ENCODE assay signal across 22 cellular contexts in the genomic region with DNA sequence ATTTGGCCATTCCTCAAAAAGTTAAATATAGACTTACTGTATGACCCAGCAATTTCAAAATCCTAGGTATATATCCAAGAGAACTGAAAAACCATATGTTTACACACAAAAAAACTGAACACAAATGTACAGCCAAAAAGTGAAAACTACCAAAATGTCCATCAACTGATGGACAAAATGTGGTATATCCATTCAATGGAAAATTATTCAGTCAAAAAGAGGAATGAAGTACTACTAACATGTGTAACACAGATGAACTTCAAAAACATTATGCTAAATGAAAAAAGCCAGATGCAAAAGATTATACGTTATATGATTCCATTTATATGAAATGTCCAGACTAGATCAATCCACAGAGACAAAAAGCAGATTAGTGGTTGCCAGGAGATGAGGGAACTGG. TPM values are rescaled to one million over a fixed set of nuclear protein-coding genes. Genes with fewer than 3 reads are reported as not detected.
DNase-seq lines count a peak whose midpoint lies in the region; ATAC-seq, FAIRE-seq and TF ChIP-seq lines count a peak whose summit lies in the region.
"Had no signal": no experiment of that assay in that cellular context is flagged by ENCODE, and none has a peak within 500 bp of the region (broad histone marks: within the 10 kb centered on the region; RNA-seq: fewer than 3 reads in every experiment).

No MANE protein-coding gene starts in this region.

- no peak overlapping the region for H3K9ac ChIP-seq in K562 (ENCODE audit: insufficient read depth in 1 of 2, low read depth in 2 of 2, low read length in 2 of 2)
- no peak overlapping the region for H3K9ac ChIP-seq in HepG2 (ENCODE audit: insufficient read depth, low read depth, low read length)
- H3K9ac ChIP-seq: KMS-11 had no signal

- no peak overlapping the region for H3K4me2 ChIP-seq in K562 (ENCODE audit: insufficient read depth, low read length)
- no peak overlapping the region for H3K4me2 ChIP-seq in HepG2 (ENCODE audit: low read depth, low read length)
- H3K4me2 ChIP-seq: KMS-11 had no signal

- peaks cover 60% of the 10 kb centered on the region for H3K4me1 Mint-ChIP-seq in activated naive CD4-positive, alpha-beta T cell treated with anti-CD3 and anti-CD28 coated beads, Interleukin-2, amount 50 U/mL, for 24 hours
- H3K4me1 Mint-ChIP-seq in activated naive CD4-positive, alpha-beta T cell treated with anti-CD3 and anti-CD28 coated beads, Interleukin-2, amount 10 ng/mL, durations not matched to agents 7 days and 5 days = peaks cover 41% of the 10 kb centered on the region
- H3K4me1 Mint-ChIP-seq in CD4-positive, alpha-beta T cell (ENCODE audit: low read depth) = peaks cover 54% of the 10 kb centered on the region
- H3K4me1 Mint-ChIP-seq in stimulated activated memory B cell treated with anti-CD40 and anti-IgM and Interleukin-4, amounts not matched to agents 10 μg/mL and 1 μg/mL and 100 μg/mL, for 72 hours = peaks cover 37% of the 10 kb centered on the region

- no peaks in the 10 kb centered on the region for H3K27me3 ChIP-seq in CD4-positive, alpha-beta T cell (ENCODE audit: control insufficient read depth, insufficient read depth, low read length)
- H3K27me3 ChIP-seq in K562 (ENCODE audit: control insufficient read depth in 2 of 2, insufficient read depth in 2 of 2, low read length in 2 of 2) (no peaks in the 10 kb centered on the region), HepG2 (ENCODE audit: control insufficient read depth in 1 of 2, insufficient read depth in 2 of 2, low read length in 2 of 2) (no peaks in the 10 kb centered on the region), heart right ventricle (no peaks in the 10 kb centered on the region)
- H3K27me3 ChIP-seq: BE2C had no signal

- H3K9me3 Mint-ChIP-seq in activated naive CD4-positive, alpha-beta T cell treated with anti-CD3 and anti-CD28 coated beads, Interleukin-2, amount 50 U/mL, for 24 hours = peaks cover 8% of the 10 kb centered on the region
- H3K9me3 Mint-ChIP-seq in activated naive CD4-positive, alpha-beta T cell treated with anti-CD3 and anti-CD28 coated beads, Interleukin-2, amount 10 ng/mL, durations not matched to agents 7 days and 5 days = no peaks in the 10 kb centered on the region
- H3K9me3 Mint-ChIP-seq in CD4-positive, alpha-beta T cell = no peaks in the 10 kb centered on the region
- peaks cover 3% of the 10 kb centered on the region for H3K9me3 Mint-ChIP-seq in stimulated activated memory B cell treated with anti-CD40 and anti-IgM and Interleukin-4, amounts not matched to agents 10 μg/mL and 1 μg/mL and 100 μg/mL, for 72 hours
- H3K9me3 Mint-ChIP-seq: CD4-positive, alpha-beta memory T cell had no signal

- TF ChIP-seq CTCF in CD4-positive, alpha-beta T cell (IDR thresholded peaks at IDR 0.05) = no peak
- no peak for TF ChIP-seq CTCF in K562 (IDR thresholded peaks at IDR 0.05 in 2 of 3, conservative IDR thresholded peaks at IDR 0.05 in 1 of 3; ENCODE audit: insufficient read depth in 2 of 3, low read depth in 1 of 3, low read length in 3 of 3)
- TF ChIP-seq CTCF in HepG2 (CRISPR knock-in tag; IDR thresholded peaks at IDR 0.05) = no peak
- no peak for TF ChIP-seq CTCF in heart right ventricle (IDR thresholded peaks at IDR 0.05)

- H4K20me1 ChIP-seq in K562 (replicated peaks; ENCODE audit: control insufficient read depth, insufficient read depth, low read length) = peaks cover under 1% of the 10 kb centered on the region; the same call in 1 of the 2 replicates
- no peaks in the 10 kb centered on the region for H4K20me1 ChIP-seq in HepG2 (ENCODE audit: insufficient read depth, low read length)

- no peak overlapping the region for H3K4me3 ChIP-seq in K562
- H3K4me3 ChIP-seq in HepG2 (replicated peaks in 1 of 3; ENCODE audit: insufficient read depth in 1 of 3, low read depth in 2 of 3, low read length in 3 of 3) = no peak overlapping the region
- H3K4me3 ChIP-seq in heart right ventricle = no peak overlapping the region

- H3K27ac Mint-ChIP-seq in activated naive CD4-positive, alpha-beta T cell treated with anti-CD3 and anti-CD28 coated beads, Interleukin-2, amount 50 U/mL, for 24 hours = peak overlapping the region; percentile 76
- H3K27ac Mint-ChIP-seq in activated naive CD4-positive, alpha-beta T cell treated with anti-CD3 and anti-CD28 coated beads, Interleukin-2, amount 10 ng/mL, durations not matched to agents 7 days and 5 days = no peak overlapping the region
- peak overlapping the region; percentile 48 for H3K27ac Mint-ChIP-seq in CD4-positive, alpha-beta T cell
- H3K27ac Mint-ChIP-seq in stimulated activated memory B cell treated with anti-CD40 and anti-IgM and Interleukin-4, amounts not matched to agents 10 μg/mL and 1 μg/mL and 100 μg/mL, for 72 hours = peak overlapping the region; percentile 37

- TF ChIP-seq POLR2A in K562 (conservative IDR thresholded peaks at IDR 0.05) = no peak
- TF ChIP-seq POLR2A in HepG2 (IDR thresholded peaks at IDR 0.05; ENCODE audit: insufficient read depth in 1 of 2, low read depth in 2 of 2, low read length in 2 of 2) = no peak

- H3K9me3 ChIP-seq in CD4-positive, alpha-beta T cell (ENCODE audit: control insufficient read depth, low read length) = no peaks in the 10 kb centered on the region
- H3K9me3 ChIP-seq in K562 (replicated peaks; ENCODE audit: control insufficient read depth, insufficient read depth, low read depth, low read length) = no peaks in the 10 kb centered on the region
- H3K9me3 ChIP-seq in HepG2 (ENCODE audit: low read length) = no peaks in the 10 kb centered on the region
- H3K9me3 ChIP-seq in heart right ventricle = peaks cover 0 to 9% (median 0%) of the 10 kb centered on the region in 11 donors
- H3K9me3 ChIP-seq: BE2C had no signal

- no peaks in the 10 kb centered on the region for H3K9me1 ChIP-seq in K562 (ENCODE audit: control insufficient read depth, insufficient read depth, low read length)

- no peak for FAIRE-seq in K562 (lab: Jason Lieb, UNC)
- no peak for FAIRE-seq in HepG2 (lab: Jason Lieb, UNC)
- FAIRE-seq: GM12892 had no signal

- TF ChIP-seq EP300 in K562 (IDR thresholded peaks at IDR 0.05; ENCODE audit: low read length) (no peak), HepG2 (IDR thresholded peaks at IDR 0.05; ENCODE audit: low read depth in 2 of 2, low read length in 2 of 2) (no peak), HepG2 (CRISPR knock-in tag; IDR thresholded peaks at IDR 0.05; ENCODE audit: borderline replicate concordance) (no peak)

- 73% methylated on average over 1 of the region's 1 CpG for WGBS in K562 (ENCODE audit: insufficient coverage, low coverage, missing lambda C conversion rate)
- 94% methylated on average over 1 of the region's 1 CpG for WGBS in HepG2 (ENCODE audit: low lambda C conversion rate)
- 93 to 94% methylated on average over 1 of the region's 1 CpG for whole genome bisulfite sequencing in heart right ventricle, 2 donors

- DNase-seq in activated naive CD4-positive, alpha-beta T cell treated with anti-CD3 and anti-CD28 coated beads, Interleukin-2, amount 10 ng/mL, durations not matched to agents 7 days and 5 days = no peak
- no peak for DNase-seq in CD4-positive, alpha-beta T cell
- DNase-seq in K562 (ENCODE audit: extremely low read depth in 1 of 4, low spot score in 3 of 4) = no peak
- DNase-seq in HepG2 (ENCODE audit: low spot score) = no peak
- no peak for DNase-seq in heart right ventricle
- no peak for DNase-seq in dermis blood vessel endothelial cell
- DNase-seq: ACHN; BE2C; C1 segment of cervical spinal cord; CD4-positive, alpha-beta memory T cell; COR-L47; DMS79; GDM1; GOT3; H7 had no signal

- no peak for ATAC-seq in CD4-positive, alpha-beta T cell (ENCODE audit: poor library complexity)
- no peak for ATAC-seq in K562
- ATAC-seq in stimulated activated memory B cell treated with anti-CD40 and anti-IgM and Interleukin-4, amounts not matched to agents 10 μg/mL and 1 μg/mL and 100 μg/mL, for 72 hours = no peak
- ATAC-seq in HepG2 = no peak
- no peak for ATAC-seq in heart right ventricle
- ATAC-seq: HCT116 had no signal

- H2AFZ ChIP-seq in K562 (ENCODE audit: low read depth, low read length) = no peak overlapping the region
- no peak overlapping the region for H2AFZ ChIP-seq in HepG2 (ENCODE audit: low read length)

- in situ Hi-C loops in K562 (cut with MboI) (no loop called here), HepG2 (cut with HindIII; ENCODE audit: extremely low pct_ligation_motif_present, low pct_unique_long_range_greater_than_20kb) (no loop called here)

- TF ChIP-seq RAD21 in K562 (CRISPR knock-in tag; conservative IDR thresholded peaks at IDR 0.05 in 1 of 2, IDR thresholded peaks at IDR 0.05 in 1 of 2) = no peak
- TF ChIP-seq RAD21 in HepG2 (CRISPR knock-in tag; IDR thresholded peaks at IDR 0.05) = no peak

- intact Hi-C loops in CD4-positive, alpha-beta T cell (cut with DNase I, micrococcal nuclease) = no loop called here
- intact Hi-C loops in K562 (cut with micrococcal nuclease) (no loop called here), HepG2 (cut with micrococcal nuclease; ENCODE audit: unreplicated experiment) (no loop called here), heart right ventricle (cut with DNase I) (loop anchor here in 1 of 10 donors (10.0 kb wide), 1 partner anchor 49 kb away; no protein-coding TSS in a partner anchor)

- BruUV-seq in K562 (replicated peaks; lab: Mats Ljungman, UMichigan) (no TSS peak), HepG2 (replicated peaks; lab: Mats Ljungman, UMichigan) (no TSS peak)

- H3K27me3 Mint-ChIP-seq in activated naive CD4-positive, alpha-beta T cell treated with anti-CD3 and anti-CD28 coated beads, Interleukin-2, amount 50 U/mL, for 24 hours = no peaks in the 10 kb centered on the region
- H3K27me3 Mint-ChIP-seq in activated naive CD4-positive, alpha-beta T cell treated with anti-CD3 and anti-CD28 coated beads, Interleukin-2, amount 10 ng/mL, durations not matched to agents 7 days and 5 days = no peaks in the 10 kb centered on the region
- H3K27me3 Mint-ChIP-seq in CD4-positive, alpha-beta T cell = no peaks in the 10 kb centered on the region
- no peaks in the 10 kb centered on the region for H3K27me3 Mint-ChIP-seq in stimulated activated memory B cell treated with anti-CD40 and anti-IgM and Interleukin-4, amounts not matched to agents 10 μg/mL and 1 μg/mL and 100 μg/mL, for 72 hours
- H3K27me3 Mint-ChIP-seq: CD4-positive, alpha-beta memory T cell had no signal

- H3K4me3 Mint-ChIP-seq in activated naive CD4-positive, alpha-beta T cell treated with anti-CD3 and anti-CD28 coated beads, Interleukin-2, amount 50 U/mL, for 24 hours = no peak overlapping the region
- H3K4me3 Mint-ChIP-seq in activated naive CD4-positive, alpha-beta T cell treated with anti-CD3 and anti-CD28 coated beads, Interleukin-2, amount 10 ng/mL, durations not matched to agents 7 days and 5 days = no peak overlapping the region
- H3K4me3 Mint-ChIP-seq in CD4-positive, alpha-beta T cell = no peak overlapping the region
- no peak overlapping the region for H3K4me3 Mint-ChIP-seq in stimulated activated memory B cell treated with anti-CD40 and anti-IgM and Interleukin-4, amounts not matched to agents 10 μg/mL and 1 μg/mL and 100 μg/mL, for 72 hours

- H3K36me3 ChIP-seq in K562 (ENCODE audit: control insufficient read depth, insufficient read depth, low read length) (peaks cover 39% of the 10 kb centered on the region), HepG2 (replicated peaks in 1 of 2; ENCODE audit: control insufficient read depth in 1 of 2, insufficient read depth in 2 of 2, low read length in 2 of 2) (peaks cover 0 to 10% of the 10 kb centered on the region in 2 experiments; a peak in 1 of 5 replicates), heart right ventricle (peaks cover 0 to 46% (median 13%) of the 10 kb centered on the region in 9 donors)
- H3K36me3 ChIP-seq: BE2C had no signal

- H3K79me2 ChIP-seq in K562 (ENCODE audit: control insufficient read depth, insufficient read depth, low read length) (peaks cover 53% of the 10 kb centered on the region), HepG2 (ENCODE audit: insufficient read depth, low read length) (peaks cover 19% of the 10 kb centered on the region)

- H3K4me1 ChIP-seq in K562 (replicated peaks in 1 of 2; ENCODE audit: control insufficient read depth in 2 of 2, insufficient read depth in 2 of 2, low read length in 2 of 2) = peaks cover 8 to 10% of the 10 kb centered on the region in 2 experiments; a peak in 4 of 5 replicates
- peaks cover 5% of the 10 kb centered on the region for H3K4me1 ChIP-seq in HepG2 (ENCODE audit: insufficient read depth, low read length)
- peaks cover 0 to 6% (median 2%) of the 10 kb centered on the region in 9 donors for H3K4me1 ChIP-seq in heart right ventricle
- H3K4me1 ChIP-seq: BE2C had no signal

- POLR2A ChIA-PET in CD4-positive, alpha-beta T cell (lab: Charles Lee) = interaction anchor here (1.3 kb wide), 1 partner anchor 9 kb away, joined by 9 read pairs; no protein-coding TSS in a partner anchor
- POLR2A ChIA-PET in K562 (lab: Yijun Ruan, JAX) (no interaction called here), HepG2 (lab: Yijun Ruan, JAX) (no interaction called here)

- H3K27ac ChIP-seq in CD4-positive, alpha-beta T cell (ENCODE audit: low read depth, low read length) = no peak overlapping the region
- no peak overlapping the region for H3K27ac ChIP-seq in K562 (ENCODE audit: extremely low read depth, low read depth, low read length)
- H3K27ac ChIP-seq in HepG2 (ENCODE audit: extremely low read length, insufficient read depth, low read length) = no peak overlapping the region
- no peak overlapping the region for H3K27ac ChIP-seq in heart right ventricle
- H3K27ac ChIP-seq: KMS-11 had no signal

- CTCF ChIA-PET in activated naive CD4-positive, alpha-beta T cell treated with anti-CD3 and anti-CD28 coated beads, Interleukin-2, amount 10 ng/mL, durations not matched to agents 7 days and 5 days (lab: Charles Lee) = no interaction called here
- CTCF ChIA-PET in CD4-positive, alpha-beta T cell (lab: Charles Lee) = interaction anchor here (1.0 kb wide), 1 partner anchor 8 kb away, joined by 5 read pairs; the partner anchor contains the start of genes AIDA and BROX
- CTCF ChIA-PET in K562 (lab: Yijun Ruan, JAX; ENCODE audit: low intra/inter-chr PET ratio) (no interaction called here), HepG2 (lab: Yijun Ruan, JAX; ENCODE audit: low intra/inter-chr PET ratio, low total read pairs) (no interaction called here)

- peaks cover 20% of the 10 kb centered on the region for H3K36me3 Mint-ChIP-seq in activated naive CD4-positive, alpha-beta T cell treated with anti-CD3 and anti-CD28 coated beads, Interleukin-2, amount 50 U/mL, for 24 hours
- H3K36me3 Mint-ChIP-seq in activated naive CD4-positive, alpha-beta T cell treated with anti-CD3 and anti-CD28 coated beads, Interleukin-2, amount 10 ng/mL, durations not matched to agents 7 days and 5 days = peaks cover 60% of the 10 kb centered on the region
- H3K36me3 Mint-ChIP-seq in CD4-positive, alpha-beta T cell (ENCODE audit: low read depth) = peaks cover 71% of the 10 kb centered on the region
- peaks cover 26% of the 10 kb centered on the region for H3K36me3 Mint-ChIP-seq in stimulated activated memory B cell treated with anti-CD40 and anti-IgM and Interleukin-4, amounts not matched to agents 10 μg/mL and 1 μg/mL and 100 μg/mL, for 72 hours

RNA-seq across cellular contexts. Expression of gene AIDA, which starts 8.0 kb away (rescaled TPM):
- total RNA-seq in CD4-positive, alpha-beta T cell = 10 to 100 TPM; 23.6 to 25.1 TPM
- 11.7 and 26.3 TPM in 2 replicates for total RNA-seq in K562 (2011; cell fraction: chromatin; rRNA removed; ENCODE audit: low replicate concordance)
- total RNA-seq in K562 (2011; cell fraction: nucleolus; rRNA removed) = 8.3 and 8.7 TPM in 2 replicates
- 17.7 and 27.3 TPM in 2 replicates for total RNA-seq in K562 (2011; cell fraction: nucleoplasm; rRNA removed)
- total RNA-seq in K562 (2014; rRNA removed) (20.2 and 24.4 TPM in 2 replicates), K562 (2014; rRNA removed; fragmentation: Illumina TruSeq; extraction: Trizol) (24.9 and 30.1 TPM in 2 replicates), K562 (2015; rRNA removed; fragmentation: Illumina TruSeq; extraction: Trizol) (19.9 and 21.8 TPM in 2 replicates), K562 (2021) (45.6 and 51.3 TPM in 2 replicates), HepG2 (2016; rRNA removed; fragmentation: Illumina TruSeq; extraction: Trizol) (17.5 and 41.4 TPM in 2 replicates), heart right ventricle (10 to 100 TPM; 37.4 to 68.4 (median 47.0) TPM), dermis blood vessel endothelial cell (51.4 and 102 TPM in 2 replicates)
- polyA plus RNA-seq in K562 (2011; rRNA removed) (68.8 and 77.9 TPM in 2 replicates), K562 (2014; fragmentation: Illumina TruSeq; extraction: Trizol) (45.6 and 58.9 TPM in 2 replicates), K562 (2014; fragmentation: Nextera tagmentation; extraction: Ambion mirVana) (10 to 100 TPM; 18.2 to 19.1 TPM), K562 (2014; rRNA removed) (36.4 and 36.8 TPM in 2 replicates), HepG2 (2011; rRNA removed) (34.6 and 35.4 TPM in 2 replicates), heart right ventricle (10 to 100 TPM; 29.5 to 37.1 TPM)
- 19.6 and 34.7 TPM in 2 replicates for polyA plus RNA-seq in K562 (2011; cell fraction: cytosol; rRNA removed)
- 12.0 and 22.3 TPM in 2 replicates for polyA plus RNA-seq in K562 (2011; cell fraction: nucleus; rRNA removed)
- 39.3 and 48.1 TPM in 2 replicates for polyA plus RNA-seq in K562 (2012)
- 90.0 and 90.7 TPM in 2 replicates for polyA minus RNA-seq in K562 (2011; rRNA and poly(A)+ RNA removed)
- 38.3 and 54.9 TPM in 2 replicates for polyA minus RNA-seq in K562 (2011; cell fraction: cytosol; rRNA and poly(A)+ RNA removed)
- polyA minus RNA-seq in K562 (2011; cell fraction: nucleus; rRNA and poly(A)+ RNA removed) = 12.4 and 21.2 TPM in 2 replicates
- 10.2 and 13.7 TPM in 2 replicates for total RNA-seq in HepG2 (2016; cell fraction: cytosol; rRNA removed; fragmentation: Illumina TruSeq; extraction: Trizol; ENCODE audit: low read depth)
- total RNA-seq in HepG2 (2016; cell fraction: insoluble cytoplasmic fraction; rRNA removed; fragmentation: Illumina TruSeq; extraction: Trizol) = 16.3 and 39.3 TPM in 2 replicates
- 54.4 and 60.1 TPM in 2 replicates for total RNA-seq in HepG2 (2016; cell fraction: membrane; rRNA removed; fragmentation: Illumina TruSeq; extraction: Trizol)
- 17.6 and 19.3 TPM in 2 replicates for total RNA-seq in HepG2 (2016; cell fraction: nucleus; rRNA removed; fragmentation: Illumina TruSeq; extraction: Trizol)
- 12.6 and 22.8 TPM in 2 replicates for polyA plus RNA-seq in HepG2 (2011; cell fraction: cytosol; rRNA removed)
- polyA plus RNA-seq in HepG2 (2011; cell fraction: nucleus; rRNA removed) = 6.6 and 9.7 TPM in 2 replicates
- polyA plus RNA-seq in HepG2 (2012) = 28.5 and 32.2 TPM in 2 replicates
- 38.7 and 43.9 TPM in 2 replicates for polyA plus RNA-seq in HepG2 (2016; cell fraction: cytosol; fragmentation: Illumina TruSeq; extraction: Trizol; ENCODE audit: low read depth)
- 82.7 and 83.3 TPM in 2 replicates for polyA plus RNA-seq in HepG2 (2016; cell fraction: insoluble cytoplasmic fraction; fragmentation: Illumina TruSeq; extraction: Trizol; ENCODE audit: low read depth)
- polyA plus RNA-seq in HepG2 (2016; cell fraction: membrane; fragmentation: Illumina TruSeq; extraction: Trizol; ENCODE audit: low read depth) = 97.2 and 104 TPM in 2 replicates
- 31.3 and 36.7 TPM in 2 replicates for polyA plus RNA-seq in HepG2 (2016; cell fraction: nucleus; fragmentation: Illumina TruSeq; extraction: Trizol; ENCODE audit: insufficient read depth, low read depth)
- polyA minus RNA-seq in HepG2 (2011; rRNA and poly(A)+ RNA removed; ENCODE audit: low replicate concordance) = 27.5 and 34.7 TPM in 2 replicates
- polyA minus RNA-seq in HepG2 (2011; cell fraction: cytosol; rRNA and poly(A)+ RNA removed) = 32.0 and 35.7 TPM in 2 replicates
- polyA minus RNA-seq in HepG2 (2011; cell fraction: nucleus; rRNA and poly(A)+ RNA removed) = 20.1 and 25.2 TPM in 2 replicates

RNA-seq across cellular contexts. Expression of gene BROX, which starts 8.1 kb away (rescaled TPM):
- total RNA-seq in CD4-positive, alpha-beta T cell = 10 to 100 TPM; 51.3 to 52.3 TPM
- total RNA-seq in K562 (2011; cell fraction: chromatin; rRNA removed; ENCODE audit: low replicate concordance) = 10.8 and 23.6 TPM in 2 replicates
- total RNA-seq in K562 (2011; cell fraction: nucleolus; rRNA removed) = 7.0 and 8.4 TPM in 2 replicates
- 18.0 and 22.1 TPM in 2 replicates for total RNA-seq in K562 (2011; cell fraction: nucleoplasm; rRNA removed)
- 30.8 and 32.2 TPM in 2 replicates for total RNA-seq in K562 (2014; rRNA removed)
- total RNA-seq in K562 (2014; rRNA removed; fragmentation: Illumina TruSeq; extraction: Trizol) = 68.0 and 75.7 TPM in 2 replicates
- 45.0 and 51.3 TPM in 2 replicates for total RNA-seq in K562 (2015; rRNA removed; fragmentation: Illumina TruSeq; extraction: Trizol)
- total RNA-seq in K562 (2021) = 43.8 and 45.1 TPM in 2 replicates
- 6.8 and 9.4 TPM in 2 replicates for polyA plus RNA-seq in K562 (2011; rRNA removed)
- 2.3 and 5.6 TPM in 2 replicates for polyA plus RNA-seq in K562 (2011; cell fraction: cytosol; rRNA removed)
- 4.4 and 5.0 TPM in 2 replicates for polyA plus RNA-seq in K562 (2011; cell fraction: nucleus; rRNA removed)
- 28.7 and 30.7 TPM in 2 replicates for polyA plus RNA-seq in K562 (2012)
- 21.3 and 23.7 TPM in 2 replicates for polyA plus RNA-seq in K562 (2014; fragmentation: Illumina TruSeq; extraction: Trizol)
- 100 to 1,000 TPM in 1 of 2 experiments, 10 to 100 TPM in 1; 86.3 to 153 TPM for polyA plus RNA-seq in K562 (2014; fragmentation: Nextera tagmentation; extraction: Ambion mirVana)
- 16.6 and 16.8 TPM in 2 replicates for polyA plus RNA-seq in K562 (2014; rRNA removed)
- polyA minus RNA-seq in K562 (2011; rRNA and poly(A)+ RNA removed) = 16.6 and 20.0 TPM in 2 replicates
- 13.6 and 15.0 TPM in 2 replicates for polyA minus RNA-seq in K562 (2011; cell fraction: cytosol; rRNA and poly(A)+ RNA removed)
- polyA minus RNA-seq in K562 (2011; cell fraction: nucleus; rRNA and poly(A)+ RNA removed) = 6.1 and 9.3 TPM in 2 replicates
- 33.2 and 52.5 TPM in 2 replicates for total RNA-seq in HepG2 (2016; rRNA removed; fragmentation: Illumina TruSeq; extraction: Trizol)
- total RNA-seq in HepG2 (2016; cell fraction: cytosol; rRNA removed; fragmentation: Illumina TruSeq; extraction: Trizol; ENCODE audit: low read depth) = 14.5 and 16.4 TPM in 2 replicates
- total RNA-seq in HepG2 (2016; cell fraction: insoluble cytoplasmic fraction; rRNA removed; fragmentation: Illumina TruSeq; extraction: Trizol) = 32.2 and 49.5 TPM in 2 replicates
- total RNA-seq in HepG2 (2016; cell fraction: membrane; rRNA removed; fragmentation: Illumina TruSeq; extraction: Trizol) = 22.3 and 22.9 TPM in 2 replicates
- 19.3 and 22.3 TPM in 2 replicates for total RNA-seq in HepG2 (2016; cell fraction: nucleus; rRNA removed; fragmentation: Illumina TruSeq; extraction: Trizol)
- 3.9 and 4.4 TPM in 2 replicates for polyA plus RNA-seq in HepG2 (2011; rRNA removed)
- 1.9 and 2.9 TPM in 2 replicates for polyA plus RNA-seq in HepG2 (2011; cell fraction: cytosol; rRNA removed)
- polyA plus RNA-seq in HepG2 (2011; cell fraction: nucleus; rRNA removed) = 4.0 and 5.4 TPM in 2 replicates
- 14.9 and 16.7 TPM in 2 replicates for polyA plus RNA-seq in HepG2 (2012)
- polyA plus RNA-seq in HepG2 (2016; cell fraction: cytosol; fragmentation: Illumina TruSeq; extraction: Trizol; ENCODE audit: low read depth) = 9.7 and 9.9 TPM in 2 replicates
- polyA plus RNA-seq in HepG2 (2016; cell fraction: insoluble cytoplasmic fraction; fragmentation: Illumina TruSeq; extraction: Trizol; ENCODE audit: low read depth) = 23.1 and 23.8 TPM in 2 replicates
- polyA plus RNA-seq in HepG2 (2016; cell fraction: membrane; fragmentation: Illumina TruSeq; extraction: Trizol; ENCODE audit: low read depth) = 12.7 and 13.7 TPM in 2 replicates
- 21.1 and 25.6 TPM in 2 replicates for polyA plus RNA-seq in HepG2 (2016; cell fraction: nucleus; fragmentation: Illumina TruSeq; extraction: Trizol; ENCODE audit: insufficient read depth, low read depth)
- polyA minus RNA-seq in HepG2 (2011; rRNA and poly(A)+ RNA removed; ENCODE audit: low replicate concordance) = 2.0 and 4.5 TPM in 2 replicates
- polyA minus RNA-seq in HepG2 (2011; cell fraction: cytosol; rRNA and poly(A)+ RNA removed) = 8.4 and 8.6 TPM in 2 replicates
- 12.6 and 13.4 TPM in 2 replicates for polyA minus RNA-seq in HepG2 (2011; cell fraction: nucleus; rRNA and poly(A)+ RNA removed)
- total RNA-seq in heart right ventricle = 10 to 100 TPM; 26.5 to 40.5 (median 34.5) TPM
- 10 to 100 TPM in 1 of 2 donors, 1 to 10 TPM in 1; 8.9 to 11.7 TPM for polyA plus RNA-seq in heart right ventricle
- 46.6 and 63.0 TPM in 2 replicates for total RNA-seq in dermis blood vessel endothelial cell

RNA-seq across cellular contexts. Expression of gene FAM177B, which starts 32.7 kb away (rescaled TPM):
- not detected for total RNA-seq in CD4-positive, alpha-beta T cell
- total RNA-seq in K562 (2011; cell fraction: chromatin; rRNA removed; ENCODE audit: low replicate concordance) = not detected in 2 replicates
- not detected in 2 replicates for total RNA-seq in K562 (2011; cell fraction: nucleolus; rRNA removed)
- not detected in 2 replicates for total RNA-seq in K562 (2011; cell fraction: nucleoplasm; rRNA removed)
- total RNA-seq in K562 (2014; rRNA removed) (not detected in 2 replicates), K562 (2014; rRNA removed; fragmentation: Illumina TruSeq; extraction: Trizol) (not detected in 2 replicates), K562 (2015; rRNA removed; fragmentation: Illumina TruSeq; extraction: Trizol) (not detected in 2 replicates), K562 (2021) (not detected in 2 replicates), HepG2 (2016; rRNA removed; fragmentation: Illumina TruSeq; extraction: Trizol) (not detected in 2 replicates), heart right ventricle (not detected), dermis blood vessel endothelial cell (not detected in 2 replicates)
- polyA plus RNA-seq in K562 (2011; rRNA removed) (not detected in 2 replicates), K562 (2014; fragmentation: Illumina TruSeq; extraction: Trizol) (not detected in 2 replicates), K562 (2014; fragmentation: Nextera tagmentation; extraction: Ambion mirVana) (not detected), K562 (2014; rRNA removed) (not detected in 2 replicates), HepG2 (2011; rRNA removed) (0.05 and 0.20 TPM in 2 replicates), heart right ventricle (under 1 TPM in 1 of 2 donors, not detected in 1; 0.06 TPM)
- polyA plus RNA-seq in K562 (2011; cell fraction: cytosol; rRNA removed) = not detected in 2 replicates
- not detected in 2 replicates for polyA plus RNA-seq in K562 (2011; cell fraction: nucleus; rRNA removed)
- polyA plus RNA-seq in K562 (2012) = not detected in 2 replicates
- not detected in 2 replicates for polyA minus RNA-seq in K562 (2011; rRNA and poly(A)+ RNA removed)
- polyA minus RNA-seq in K562 (2011; cell fraction: cytosol; rRNA and poly(A)+ RNA removed) = not detected in 2 replicates
- not detected in 2 replicates for polyA minus RNA-seq in K562 (2011; cell fraction: nucleus; rRNA and poly(A)+ RNA removed)
- not detected in 2 replicates for total RNA-seq in HepG2 (2016; cell fraction: cytosol; rRNA removed; fragmentation: Illumina TruSeq; extraction: Trizol; ENCODE audit: low read depth)
- total RNA-seq in HepG2 (2016; cell fraction: insoluble cytoplasmic fraction; rRNA removed; fragmentation: Illumina TruSeq; extraction: Trizol) = not detected in 2 replicates
- total RNA-seq in HepG2 (2016; cell fraction: membrane; rRNA removed; fragmentation: Illumina TruSeq; extraction: Trizol) = not detected in 2 replicates
- not detected in 2 replicates for total RNA-seq in HepG2 (2016; cell fraction: nucleus; rRNA removed; fragmentation: Illumina TruSeq; extraction: Trizol)
- not detected in 2 replicates for polyA plus RNA-seq in HepG2 (2011; cell fraction: cytosol; rRNA removed)
- 0.08 TPM in 1 of 2 replicates, not detected in the other for polyA plus RNA-seq in HepG2 (2011; cell fraction: nucleus; rRNA removed)
- 0.27 and 0.86 TPM in 2 replicates for polyA plus RNA-seq in HepG2 (2012)
- polyA plus RNA-seq in HepG2 (2016; cell fraction: cytosol; fragmentation: Illumina TruSeq; extraction: Trizol; ENCODE audit: low read depth) = not detected in 2 replicates
- polyA plus RNA-seq in HepG2 (2016; cell fraction: insoluble cytoplasmic fraction; fragmentation: Illumina TruSeq; extraction: Trizol; ENCODE audit: low read depth) = not detected in 2 replicates
- polyA plus RNA-seq in HepG2 (2016; cell fraction: membrane; fragmentation: Illumina TruSeq; extraction: Trizol; ENCODE audit: low read depth) = not detected in 2 replicates
- polyA plus RNA-seq in HepG2 (2016; cell fraction: nucleus; fragmentation: Illumina TruSeq; extraction: Trizol; ENCODE audit: insufficient read depth, low read depth) = not detected in 2 replicates
- not detected in 2 replicates for polyA minus RNA-seq in HepG2 (2011; rRNA and poly(A)+ RNA removed; ENCODE audit: low replicate concordance)
- polyA minus RNA-seq in HepG2 (2011; cell fraction: cytosol; rRNA and poly(A)+ RNA removed) = not detected in 2 replicates
- polyA minus RNA-seq in HepG2 (2011; cell fraction: nucleus; rRNA and poly(A)+ RNA removed) = 0.25 TPM in 1 of 2 replicates, not detected in the other
- total RNA-seq: A172, Daoy, H7 had no signal
